10 cellular contexts compared by ENCODE assay signal in genomic region chr19:17471410-17472125, GRCh38. TPM values are rescaled to one million over a fixed set of nuclear protein-coding genes. Genes with fewer than 3 reads are reported as not detected.
A peak's percentile ranks its signal among the peaks of the same experiment; 100 is the strongest.
DNase-seq lines count a peak whose midpoint lies in the region; ATAC-seq, FAIRE-seq and TF ChIP-seq lines count a peak whose summit lies in the region.
"Had no signal": no experiment of that assay in that cellular context is flagged by ENCODE, and none has a peak within 500 bp of the region (broad histone marks: within the 10 kb centered on the region; RNA-seq: fewer than 3 reads in every experiment).

No MANE protein-coding gene starts in this region.

- intact Hi-C loops in OCI-LY7 (cut with micrococcal nuclease; ENCODE audit: unreplicated experiment) (no loop called here), pancreas (cut with DNase I) (no loop called here)

- no peak overlapping the region for H3K27ac Mint-ChIP-seq in endodermal cell

- H3K79me2 ChIP-seq in OCI-LY7 (ENCODE audit: insufficient read depth, low read depth, low read length), result no peaks in the 10 kb centered on the region

- peak overlapping the region; percentile 68 for H3K4me3 Mint-ChIP-seq in endodermal cell

- TF ChIP-seq CTCF in OCI-LY7 (conservative IDR thresholded peaks at IDR 0.05; ENCODE audit: low read length) (no peak), endodermal cell (conservative IDR thresholded peaks at IDR 0.05) (no peak), pancreas (IDR thresholded peaks at IDR 0.05) (no peak)

- CTCF ChIA-PET in OCI-LY7 (lab: Charles Lee; ENCODE audit: unreplicated experiment), result no interaction called here

- no TSS peak for BruUV-seq in OCI-LY7 (replicated peaks; lab: Mats Ljungman, UMichigan)

- H3K36me3 Mint-ChIP-seq in endodermal cell (ENCODE audit: low read depth), result peaks cover 6% of the 10 kb centered on the region

- no peaks in the 10 kb centered on the region for H3K9me2 ChIP-seq in OCI-LY7 (ENCODE audit: insufficient read depth, low read length)

- H3K4me3 ChIP-seq in OCI-LY7 (ENCODE audit: low read depth, low read length, poor library complexity, severe bottlenecking), result no peak overlapping the region
- peak overlapping the region; percentile 80 for H3K4me3 ChIP-seq in endodermal cell (ENCODE audit: low read length)
- peak overlapping the region in 3 of 4 donors; percentile 3 to 78 (median 77) for H3K4me3 ChIP-seq in pancreas

- H3K27me3 Mint-ChIP-seq in endodermal cell (ENCODE audit: insufficient read depth), result peaks cover 18% of the 10 kb centered on the region

- peak overlapping the region; percentile 38 for H3K9ac ChIP-seq in endodermal cell (ENCODE audit: extremely low read depth, low read length, poor library complexity, severe bottlenecking)

- H3K4me1 ChIP-seq in OCI-LY7 (ENCODE audit: insufficient read depth, low read length, poor library complexity, severe bottlenecking) (peaks cover 26% of the 10 kb centered on the region), endodermal cell (ENCODE audit: control insufficient read depth, insufficient read depth, low read length) (no peaks in the 10 kb centered on the region), pancreas (peaks cover 0 to 15% (median 0%) of the 10 kb centered on the region in 3 donors)

- no peak overlapping the region for H2AFZ ChIP-seq in OCI-LY7 (ENCODE audit: low read length)

- ATAC-seq in pancreas (no peak), HG03442 (IDR thresholded peaks at IDR 0.05; ENCODE audit: unreplicated experiment) (no peak), HG03095 (IDR thresholded peaks at IDR 0.05; ENCODE audit: unreplicated experiment) (no peak)

- POLR2A ChIA-PET in OCI-LY7 (lab: Charles Lee), result interaction anchor here (0.7 to 1.4 kb wide), 3 partner anchors 16 to 388 kb away, joined by 3 to 5 read pairs (median 3); partner anchors contain the start of gene RPL18A

- H3K4me1 Mint-ChIP-seq in endodermal cell, result peaks cover 17% of the 10 kb centered on the region

- FAIRE-seq in pancreas (lab: Jason Lieb, UNC), result no peak

- H4K20me1 ChIP-seq in OCI-LY7 (ENCODE audit: insufficient read depth, low read length), result no peaks in the 10 kb centered on the region

- peak overlapping the region; percentile 82; the same call in 1 of the 2 replicates for H3K4me2 ChIP-seq in OCI-LY7 (ENCODE audit: low read length)

- no peaks in the 10 kb centered on the region for H3K36me3 ChIP-seq in OCI-LY7 (ENCODE audit: insufficient read depth, low read length)
- H3K36me3 ChIP-seq in endodermal cell (ENCODE audit: control insufficient read depth, insufficient read depth, low read length), result no peaks in the 10 kb centered on the region
- no peaks in the 10 kb centered on the region for H3K36me3 ChIP-seq in pancreas

- 58 to 63% methylated on average over 10 to 12 of the region's 12 CpGs for WGBS in endodermal cell (ENCODE audit: insufficient coverage in 1 of 2, insufficient read length in 1 of 2), 2 experiments
- 53% methylated on average over 12 of the region's 12 CpGs for WGBS in pancreas, 2 donors

- H3K27ac ChIP-seq in OCI-LY7 (ENCODE audit: low read depth, low read length, poor library complexity, severe bottlenecking) (no peak overlapping the region), endodermal cell (ENCODE audit: low read depth, low read length) (no peak overlapping the region), pancreas (no peak overlapping the region)

- H3K27me3 ChIP-seq in endodermal cell (ENCODE audit: control insufficient read depth, insufficient read depth, low read length, poor library complexity, severe bottlenecking), result no peaks in the 10 kb centered on the region
- no peaks in the 10 kb centered on the region for H3K27me3 ChIP-seq in pancreas

- H3K9me3 Mint-ChIP-seq in endodermal cell, result no peaks in the 10 kb centered on the region

- DNase-seq in DMS 273 treated with DMSO at 0.1 percent for 48 hours (lab: John Stamatoyannopoulos, UW) (peak; percentile 41), OCI-LY7 (ENCODE audit: low spot score) (no peak), endodermal cell (peak; percentile 68), pancreas (peak in 1 of 6 donors; percentile 32), NCI-H1436 treated with DMSO at 0.1 percent for 48 hours (lab: John Stamatoyannopoulos, UW) (no peak), islet precursor cell (no peak)
- DNase-seq: activated naive CD4-positive, alpha-beta T cell treated with anti-CD3 and anti-CD28 coated beads, Interleukin-2, amount 50 U/mL, for 16 hours had no signal

- no peaks in the 10 kb centered on the region for H3K9me3 ChIP-seq in OCI-LY7 (ENCODE audit: low read length)
- H3K9me3 ChIP-seq in endodermal cell (ENCODE audit: control insufficient read depth, low read length), result no peaks in the 10 kb centered on the region
- no peaks in the 10 kb centered on the region for H3K9me3 ChIP-seq in pancreas

RNA-seq across cellular contexts. Expression of gene SLC27A1, which starts 1.2 kb away (rescaled TPM):
- total RNA-seq in OCI-LY7 (2014; rRNA removed; shearing (Covaris generic)), result 2.5 and 3.3 TPM in 2 replicates
- total RNA-seq in OCI-LY7 (2022) (2.7 and 3.2 TPM in 2 replicates), endodermal cell (10 to 100 TPM; 11.8 to 16.9 TPM), pancreas (10 to 100 TPM in 3 of 6 donors, 1 to 10 TPM in 3; 9.4 to 18.1 (median 10.2) TPM)
- polyA plus RNA-seq in endodermal cell (2013, experiment 1 of 2), result 15.4 TPM
- 12.7 TPM for polyA plus RNA-seq in endodermal cell (2013, experiment 2 of 2)
- 10 to 100 TPM; 31.4 to 37.1 TPM for polyA plus RNA-seq in pancreas

RNA-seq across cellular contexts. Expression of gene NXNL1, which starts 10.8 kb away (rescaled TPM):
- not detected in 2 replicates for total RNA-seq in OCI-LY7 (2014; rRNA removed; shearing (Covaris generic))
- not detected in 2 replicates for total RNA-seq in OCI-LY7 (2022)
- not detected for total RNA-seq in endodermal cell
- not detected for polyA plus RNA-seq in endodermal cell (2013, experiment 1 of 2)
- not detected for polyA plus RNA-seq in endodermal cell (2013, experiment 2 of 2)
- total RNA-seq in pancreas, result not detected
- polyA plus RNA-seq in pancreas, result under 1 TPM in 1 of 2 donors, not detected in 1; 0.19 TPM
- total RNA-seq: M059J had no signal

RNA-seq across cellular contexts. Expression of gene TMEM221, which starts 23.1 kb away (rescaled TPM):
- total RNA-seq in OCI-LY7 (2014; rRNA removed; shearing (Covaris generic)), result not detected in 2 replicates
- not detected in 2 replicates for total RNA-seq in OCI-LY7 (2022)
- 1 to 10 TPM; 3.5 to 4.8 TPM for total RNA-seq in endodermal cell
- 2.2 TPM for polyA plus RNA-seq in endodermal cell (2013, experiment 1 of 2)
- polyA plus RNA-seq in endodermal cell (2013, experiment 2 of 2), result 2.0 TPM
- total RNA-seq in pancreas, result under 1 TPM; 0.13 to 1.00 (median 0.46) TPM
- polyA plus RNA-seq in pancreas, result under 1 TPM; 0.16 to 0.42 TPM

RNA-seq across cellular contexts. Expression of gene PGLS, which starts 39.9 kb away (rescaled TPM):
- 86.5 and 107 TPM in 2 replicates for total RNA-seq in OCI-LY7 (2014; rRNA removed; shearing (Covaris generic))
- total RNA-seq in OCI-LY7 (2022), result 146 and 158 TPM in 2 replicates
- 100 to 1,000 TPM; 121 to 132 TPM for total RNA-seq in endodermal cell
- 79.1 TPM for polyA plus RNA-seq in endodermal cell (2013, experiment 1 of 2)
- 76.6 TPM for polyA plus RNA-seq in endodermal cell (2013, experiment 2 of 2)
- total RNA-seq in pancreas, result 10 to 100 TPM; 28.8 to 53.8 (median 46.6) TPM
- 10 to 100 TPM; 53.6 to 65.8 TPM for polyA plus RNA-seq in pancreas

RNA-seq across cellular contexts. Expression of gene MVB12A, which starts 51.7 kb away (rescaled TPM):
- 47.4 and 57.3 TPM in 2 replicates for total RNA-seq in OCI-LY7 (2014; rRNA removed; shearing (Covaris generic))
- total RNA-seq in OCI-LY7 (2022) (55.5 and 65.1 TPM in 2 replicates), endodermal cell (10 to 100 TPM; 63.1 to 64.8 TPM), pancreas (10 to 100 TPM; 20.6 to 27.3 (median 23.5) TPM)
- polyA plus RNA-seq in endodermal cell (2013, experiment 1 of 2), result 58.8 TPM
- polyA plus RNA-seq in endodermal cell (2013, experiment 2 of 2), result 56.2 TPM
- polyA plus RNA-seq in pancreas, result 10 to 100 TPM; 43.7 to 58.7 TPM

Comparison
In these comparisons a context has a peak if more than half of its experiments do, and no peak if none do; other contexts are left out.
1. DNase-seq: peak in DMS 273 treated with DMSO at 0.1 percent for 48 hours (single experiment) and endodermal cell (single experiment); none in OCI-LY7 (single experiment), NCI-H1436 treated with DMSO at 0.1 percent for 48 hours (single experiment) and islet precursor cell (single experiment).